In genomic region chr10:28676297-28676967, GRCh38 we compare ENCODE assay signal across 8 cellular contexts. TPM values are rescaled to one million over a fixed set of nuclear protein-coding genes. Genes with fewer than 3 reads are reported as not detected.
DNase-seq lines count a peak whose midpoint lies in the region; ATAC-seq, FAIRE-seq and TF ChIP-seq lines count a peak whose summit lies in the region.

No MANE protein-coding gene starts in this region.

- H3K4me3 Mint-ChIP-seq in H9: peak overlapping the region; percentile 72 to 89
- H3K4me3 Mint-ChIP-seq in activated B cell treated with CpG ODN at 0.5 μM for 24 hours: peak overlapping the region; percentile 80

- H3K4me1 Mint-ChIP-seq in H9 (peaks cover 40 to 44% of the 10 kb centered on the region in 2 experiments), activated B cell treated with CpG ODN at 0.5 μM for 24 hours (peaks cover 30% of the 10 kb centered on the region)

- H4K5ac ChIP-seq in H9 (ENCODE audit: insufficient read length, low read depth, low read length): no peak overlapping the region

- peak; percentile 68 for DNase-seq in A673 (ENCODE audit: low spot score)
- peak; percentile 70 for DNase-seq in H9
- no peak for DNase-seq in activated B cell treated with CpG ODN at 0.5 μM for 24 hours
- DNase-seq in fibroblast of pulmonary artery (ENCODE audit: low read depth): no peak
- no peak for DNase-seq in neuronal stem cell (ENCODE audit: low spot score)
- DNase-seq in frontal cortex (ENCODE audit: low spot score in 2 of 2): no peak

- H3K27me3 ChIP-seq in A673 (replicated peaks; ENCODE audit: insufficient read depth, low read depth, low read length, poor library complexity): no peaks in the 10 kb centered on the region
- H3K27me3 ChIP-seq in H9 (ENCODE audit: insufficient read depth, low read length): no peaks in the 10 kb centered on the region
- peaks cover 0 to 79% (median 44%) of the 10 kb centered on the region in 3 experiments for H3K27me3 ChIP-seq in neuronal stem cell (ENCODE audit: control insufficient read depth in 3 of 3, insufficient read depth in 3 of 3, low read depth in 1 of 3, low read length in 3 of 3)

- H3K9me3 ChIP-seq in A673 (ENCODE audit: low read depth, low read length, poor library complexity, severe bottlenecking) (no peaks in the 10 kb centered on the region), H9 (ENCODE audit: control insufficient read depth, low read depth, low read length) (no peaks in the 10 kb centered on the region), neuronal stem cell (replicated peaks in 1 of 2; ENCODE audit: control insufficient read depth in 2 of 2, insufficient read depth in 1 of 2, low read depth in 1 of 2, low read length in 2 of 2) (no peaks in the 10 kb centered on the region)

- BruUV-seq in A673 (replicated peaks; lab: Mats Ljungman, UMichigan): no TSS peak

- no peak overlapping the region for H3K56ac ChIP-seq in H9 (ENCODE audit: insufficient read length, low read depth, low read length)

- ATAC-seq in activated B cell treated with CpG ODN at 0.5 μM for 24 hours (ENCODE audit: low read depth) (peak; percentile 1), HG03159 (IDR thresholded peaks at IDR 0.05; ENCODE audit: unreplicated experiment) (no peak), HG03571 (IDR thresholded peaks at IDR 0.05; ENCODE audit: unreplicated experiment) (no peak)

- H3K14ac ChIP-seq in H9 (ENCODE audit: insufficient read depth, low read length) (no peak overlapping the region; the same call in 1 of the 2 replicates), neuronal stem cell (ENCODE audit: low read length) (no peak overlapping the region)

- H3K4me2 ChIP-seq in H9 (ENCODE audit: insufficient read depth, insufficient read length, low read length): peak overlapping the region; percentile 75
- H3K4me2 ChIP-seq in neuronal stem cell (ENCODE audit: insufficient read depth, low read length, poor library complexity, severe bottlenecking): peak overlapping the region; percentile 96

- CTCF ChIA-PET in A673 (lab: Charles Lee) (interaction anchor here (1.1 to 1.2 kb wide), 2 partner anchors 12 to 628 kb away, joined by 3 to 4 read pairs; no protein-coding TSS in a partner anchor), activated B cell treated with CpG ODN at 0.5 μM for 24 hours (lab: Charles Lee) (no interaction called here)

- H3K4me1 ChIP-seq in A673 (ENCODE audit: insufficient read depth, low read length, poor library complexity, severe bottlenecking): peaks cover 18% of the 10 kb centered on the region
- peaks cover 5% of the 10 kb centered on the region; the same call in 1 of the 2 replicates for H3K4me1 ChIP-seq in H9 (ENCODE audit: insufficient read depth, low read length)
- peaks cover 6 to 7% of the 10 kb centered on the region in 2 donors for H3K4me1 ChIP-seq in neuronal stem cell (ENCODE audit: control insufficient read depth in 2 of 2, insufficient read depth in 1 of 2, low read depth in 1 of 2, low read length in 2 of 2)

- H3T11ph ChIP-seq in H9 (ENCODE audit: low read length): no peak overlapping the region

- H4K8ac ChIP-seq in H9 (replicated peaks; ENCODE audit: insufficient read length, low read depth, low read length): no peak overlapping the region
- H4K8ac ChIP-seq in neuronal stem cell (ENCODE audit: low read depth, low read length): no peak overlapping the region

- H3K36me3 ChIP-seq in A673 (ENCODE audit: insufficient read depth, low read length, poor library complexity, severe bottlenecking) (peaks cover 3% of the 10 kb centered on the region), neuronal stem cell (replicated peaks in 1 of 2; ENCODE audit: control insufficient read depth in 2 of 2, insufficient read depth in 2 of 2, low read length in 2 of 2) (no peaks in the 10 kb centered on the region)

- no CpG with 5 or more reads among the region's 26 CpGs for WGBS in H9 (ENCODE audit: extremely low coverage, insufficient read length, low lambda C conversion rate)
- no CpG with 5 or more reads among the region's 26 CpGs for WGBS in neuronal stem cell (ENCODE audit: extremely low coverage in 2 of 2, insufficient read length in 2 of 2, insufficient replicate concordance in 1 of 2), 2 donors

- TF ChIP-seq CTCF in A673 (conservative IDR thresholded peaks at IDR 0.05; ENCODE audit: low read depth, low read length): no peak
- TF ChIP-seq CTCF in H9 (conservative IDR thresholded peaks at IDR 0.05): no peak
- no peak for TF ChIP-seq CTCF in activated B cell treated with CpG ODN at 0.5 μM for 24 hours (IDR thresholded peaks at IDR 0.05)
- TF ChIP-seq CTCF in fibroblast of pulmonary artery (IDR thresholded peaks at IDR 0.05; ENCODE audit: low read length, missing control alignments): peak; percentile 8

- peaks cover 21% of the 10 kb centered on the region for H3K23me2 ChIP-seq in H9 (ENCODE audit: insufficient read length, low read depth, low read length, poor library complexity, severe bottlenecking)

- H3K18ac ChIP-seq in H9 (ENCODE audit: insufficient read length, low read depth, low read length) (peak overlapping the region; percentile 72), neuronal stem cell (ENCODE audit: low read length) (no peak overlapping the region)

- no peak overlapping the region for H2AK5ac ChIP-seq in H9 (ENCODE audit: insufficient read length, low read length)
- H2AK5ac ChIP-seq in neuronal stem cell (ENCODE audit: low read depth, low read length): no peak overlapping the region

- H2BK120ac ChIP-seq in H9 (ENCODE audit: low read depth, low read length, poor library complexity, severe bottlenecking) (no peak overlapping the region), neuronal stem cell (ENCODE audit: low read depth, low read length) (no peak overlapping the region)

- H3K27me3 Mint-ChIP-seq in H9 (ENCODE audit: low read depth) (peaks cover 9% of the 10 kb centered on the region), activated B cell treated with CpG ODN at 0.5 μM for 24 hours (peaks cover 49% of the 10 kb centered on the region)

- H3K4me3 ChIP-seq in A673 (ENCODE audit: low read depth, low read length, poor library complexity, severe bottlenecking): peak overlapping the region; percentile 87
- peak overlapping the region; percentile 55 for H3K4me3 ChIP-seq in fibroblast of pulmonary artery (replicated peaks; ENCODE audit: low read depth, low read length)
- peak overlapping the region; percentile 29 to 79 for H3K4me3 ChIP-seq in neuronal stem cell (ENCODE audit: low read length in 2 of 2)

- H3K23ac ChIP-seq in H9 (ENCODE audit: insufficient read length, low read depth, low read length) (no peak overlapping the region), neuronal stem cell (ENCODE audit: low read depth, low read length, poor library complexity) (no peak overlapping the region)

- H3K27ac Mint-ChIP-seq in H9 (peak overlapping the region; percentile 59 to 97 (median 77); a peak in 6 of 7 replicates), activated B cell treated with CpG ODN at 0.5 μM for 24 hours (no peak overlapping the region)

- no peak overlapping the region for H2BK5ac ChIP-seq in H9 (ENCODE audit: insufficient read length, low read length)
- H2BK5ac ChIP-seq in neuronal stem cell (ENCODE audit: low read length): no peak overlapping the region

- H2AFZ ChIP-seq in H9 (ENCODE audit: low read length) (no peak overlapping the region), neuronal stem cell (ENCODE audit: low read length) (peak overlapping the region; percentile 97)

- H4K91ac ChIP-seq in H9 (ENCODE audit: insufficient read length, low read depth, low read length) (no peak overlapping the region), neuronal stem cell (ENCODE audit: low read depth, low read length, poor library complexity) (no peak overlapping the region)

- H4K20me1 ChIP-seq in H9 (ENCODE audit: control insufficient read depth, insufficient read depth, insufficient read length): no peaks in the 10 kb centered on the region

- H2BK12ac ChIP-seq in H9 (ENCODE audit: insufficient read length, low read depth, low read length) (no peak overlapping the region), neuronal stem cell (ENCODE audit: low read length) (no peak overlapping the region)

- POLR2A ChIA-PET in A673 (lab: Charles Lee; ENCODE audit: low non-redundant PET) (no interaction called here), activated B cell treated with CpG ODN at 0.5 μM for 24 hours (lab: Charles Lee) (no interaction called here)

- peaks cover 0 to 4% of the 10 kb centered on the region in 2 experiments; a peak in 2 of 5 replicates for H3K9me3 Mint-ChIP-seq in H9
- no peaks in the 10 kb centered on the region for H3K9me3 Mint-ChIP-seq in activated B cell treated with CpG ODN at 0.5 μM for 24 hours

- H2BK15ac ChIP-seq in H9 (ENCODE audit: low read depth, low read length): no peak overlapping the region
- H2BK15ac ChIP-seq in neuronal stem cell (ENCODE audit: low read length): no peak overlapping the region

- H3K36me3 Mint-ChIP-seq in H9 (ENCODE audit: insufficient read depth in 1 of 3, low read depth in 3 of 3) (peaks cover 4 to 9% (median 9%) of the 10 kb centered on the region in 3 experiments), activated B cell treated with CpG ODN at 0.5 μM for 24 hours (ENCODE audit: low read depth) (peaks cover 2% of the 10 kb centered on the region)

- H2BK20ac ChIP-seq in H9 (ENCODE audit: low read depth, low read length, poor library complexity, severe bottlenecking): no peak overlapping the region

- intact Hi-C loops in A673 (cut with micrococcal nuclease; ENCODE audit: unreplicated experiment): loop anchor here (2.0 to 5.0 kb wide), 4 partner anchors 201 to 456 kb away; no protein-coding TSS in a partner anchor
- intact Hi-C loops in activated B cell treated with CpG ODN at 0.5 μM for 24 hours (cut with micrococcal nuclease): loop anchor here (1.0 to 5.0 kb wide), 7 partner anchors 12 to 934 kb away; partner anchors contain the start of gene WAC

- H3K27ac ChIP-seq in A673 (ENCODE audit: low read depth, low read length, poor library complexity, severe bottlenecking): peak overlapping the region; percentile 74
- no peak overlapping the region for H3K27ac ChIP-seq in H9 (ENCODE audit: insufficient read length, low read depth, low read length)
- no peak overlapping the region for H3K27ac ChIP-seq in neuronal stem cell (replicated peaks; ENCODE audit: low read length)

- peaks cover 36% of the 10 kb centered on the region for H3K79me2 ChIP-seq in H9 (ENCODE audit: insufficient read depth, low read length)

- peak overlapping the region; percentile 42 for H3K9ac ChIP-seq in H9 (ENCODE audit: extremely low read depth, insufficient read length, low read length)
- peak overlapping the region; percentile 50 for H3K9ac ChIP-seq in neuronal stem cell (ENCODE audit: low read depth, low read length, poor library complexity)

- no peaks in the 10 kb centered on the region for H3K79me1 ChIP-seq in H9 (ENCODE audit: insufficient read depth, low read depth, low read length, poor library complexity, severe bottlenecking)
- no peaks in the 10 kb centered on the region for H3K79me1 ChIP-seq in neuronal stem cell (ENCODE audit: low read depth, low read length)

- H3K4ac ChIP-seq in H9 (ENCODE audit: low read depth, low read length): no peak overlapping the region
- H3K4ac ChIP-seq in neuronal stem cell (ENCODE audit: low read length): no peak overlapping the region

- no peak for FAIRE-seq in frontal cortex (lab: Jason Lieb, UNC)

RNA-seq across cellular contexts. Expression of gene BAMBI, which starts 0.9 kb away (rescaled TPM):
- total RNA-seq in A673 (2021) (24.8 and 31.9 TPM in 2 replicates), H9 (2021) (16.8 and 17.0 TPM in 2 replicates), activated B cell treated with CpG ODN at 0.5 μM for 24 hours (0.16 and 0.32 TPM in 2 replicates), frontal cortex (4.5 TPM)
- polyA plus RNA-seq in neuronal stem cell (2013, experiment 1 of 2): 0.82 TPM
- 0.71 TPM for polyA plus RNA-seq in neuronal stem cell (2013, experiment 2 of 2)

Comparison
In these comparisons a context has a peak if more than half of its experiments do, and no peak if none do; other contexts are left out.
1. DNase-seq: peak in A673 (single experiment) and H9 (single experiment); none in activated B cell treated with CpG ODN at 0.5 μM for 24 hours (single experiment), fibroblast of pulmonary artery (single experiment), neuronal stem cell (single experiment) and frontal cortex (0 of 2).
2. Peak in every context shown above with its lines, with median percentiles within 50 percentile points of each other: H3K4me3 ChIP-seq.